In genomic region chr6:138688580-138688979, GRCh38 we compare ENCODE assay signal across 3 cellular contexts.
TF ChIP-seq lines count a peak whose summit lies in the region.

No MANE protein-coding gene starts in this region.

TF ChIP-seq in IMR-90, 13 proteins besides CTCF, POLR2A, EP300 and RAD21:
- TF ChIP-seq RFX5 (IDR thresholded peaks at IDR 0.05; ENCODE audit: low read depth, low read length) (no peak), MAFK (IDR thresholded peaks at IDR 0.05; ENCODE audit: low read depth, low read length) (peak; percentile 91)
TF ChIP-seq in IMR-90: peak in this region for 1.

TF ChIP-seq in H1, 55 proteins besides CTCF, POLR2A, EP300 and RAD21:
- no peak for TF ChIP-seq CREB1 (IDR thresholded peaks at IDR 0.05)
- no peak for TF ChIP-seq ZNF274 (IDR thresholded peaks at IDR 0.05; ENCODE audit: borderline replicate concordance, extremely low read depth, low read length)
- TF ChIP-seq CEBPB (IDR thresholded peaks at IDR 0.05; ENCODE audit: low read depth, low read length) = no peak
- TF ChIP-seq MAFK (IDR thresholded peaks at IDR 0.05; ENCODE audit: low read depth, low read length) = peak; percentile 28; the same call in 1 of the 2 replicates
- no peak for TF ChIP-seq ATF3 (IDR thresholded peaks at IDR 0.05; ENCODE audit: insufficient read depth, low read depth, low read length)
- no peak for TF ChIP-seq YY1 (IDR thresholded peaks at IDR 0.05; ENCODE audit: low read depth, low read length)

TF ChIP-seq in liver, 16 proteins besides CTCF, POLR2A, EP300 and RAD21:
- TF ChIP-seq TAF1 (conservative IDR thresholded peaks at IDR 0.05) (no peak), SP1 (IDR thresholded peaks at IDR 0.05) (peak; percentile 46), EGR1 (IDR thresholded peaks at IDR 0.05; ENCODE audit: low read depth in 2 of 2) (no peak), REST (IDR thresholded peaks at IDR 0.05) (no peak), RXRA (IDR thresholded peaks at IDR 0.05) (peak in 1 of 2 donors; percentile 17), FOXA2 (IDR thresholded peaks at IDR 0.05) (peak; percentile 64), HNF4A (conservative IDR thresholded peaks at IDR 0.05) (peak; percentile 23 to 35)
